In genomic region chr14:39555749-39556148, GRCh38 we compare ENCODE assay signal across 16 cellular contexts.
A peak's percentile ranks its signal among the peaks of the same experiment; 100 is the strongest.
DNase-seq lines count a peak whose midpoint lies in the region; ATAC-seq and TF ChIP-seq lines count a peak whose summit lies in the region.
"Had no signal": no experiment of that assay in that cellular context is flagged by ENCODE, and none has a peak within 500 bp of the region (broad histone marks: within the 10 kb centered on the region; RNA-seq: fewer than 3 reads in every experiment).

No MANE protein-coding gene starts in this region.

- H3K9me3 ChIP-seq in left ventricle myocardium inferior (replicated peaks) (peaks cover 38% of the 10 kb centered on the region), osteoblast (ENCODE audit: low read depth, low read length) (no peaks in the 10 kb centered on the region)

- H4K20me1 ChIP-seq in osteoblast (ENCODE audit: insufficient read depth, low read length): no peaks in the 10 kb centered on the region

- no peaks in the 10 kb centered on the region for H3K27me3 ChIP-seq in left ventricle myocardium inferior (ENCODE audit: low read depth)
- no peaks in the 10 kb centered on the region for H3K27me3 ChIP-seq in osteoblast (ENCODE audit: insufficient read depth, low read length)

- intact Hi-C loops in left ventricle myocardium inferior (cut with micrococcal nuclease): no loop called here

- H3K4me3 ChIP-seq in left ventricle myocardium inferior (no peak overlapping the region), osteoblast (ENCODE audit: insufficient read depth, low read length) (no peak overlapping the region)
- H3K4me3 ChIP-seq: A549, HAP-1 had no signal

- no peak overlapping the region for H2AFZ ChIP-seq in osteoblast (ENCODE audit: low read length)

- H3K4me1 ChIP-seq in left ventricle myocardium inferior: no peaks in the 10 kb centered on the region
- no peaks in the 10 kb centered on the region for H3K4me1 ChIP-seq in osteoblast (ENCODE audit: insufficient read depth, low read length)
- H3K4me1 ChIP-seq: A549, HAP-1 had no signal

- H3K79me2 ChIP-seq in osteoblast (ENCODE audit: insufficient read depth, low read length): no peaks in the 10 kb centered on the region

- H3K36me3 ChIP-seq in left ventricle myocardium inferior (no peaks in the 10 kb centered on the region), osteoblast (ENCODE audit: insufficient read depth, low read length) (no peaks in the 10 kb centered on the region)
- H3K36me3 ChIP-seq: HAP-1 had no signal

- H3K27ac ChIP-seq in left ventricle myocardium inferior (replicated peaks) (no peak overlapping the region), osteoblast (ENCODE audit: low read depth, low read length) (no peak overlapping the region)
- H3K27ac ChIP-seq: A549 had no signal

- no peak for ATAC-seq in HG03196 (IDR thresholded peaks at IDR 0.05; ENCODE audit: unreplicated experiment)
- ATAC-seq: A549; CD8-positive, alpha-beta T cell had no signal

- TF ChIP-seq CTCF in left ventricle myocardium inferior (IDR thresholded peaks at IDR 0.05; ENCODE audit: borderline replicate concordance) (no peak), osteoblast (IDR thresholded peaks at IDR 0.05; ENCODE audit: extremely low read depth, low read depth, low read length) (no peak)

- no peak overlapping the region for H3K4me2 ChIP-seq in osteoblast (ENCODE audit: insufficient read depth, low read length)
- H3K4me2 ChIP-seq: A549 had no signal

- DNase-seq in NCI-H446 treated with DMSO at 0.1 percent for 48 hours (lab: John Stamatoyannopoulos, UW) (peak; percentile 57), left ventricle myocardium inferior (peak; percentile 29), medulla oblongata (ENCODE audit: extremely low spot score) (peak; percentile 19), putamen (ENCODE audit: low spot score) (peak; percentile 1), DMS79 (lab: John Stamatoyannopoulos, UW) (no peak), osteoblast (ENCODE audit: insufficient read length, low spot score, missing footprints) (no peak), hepatic stellate cell (ENCODE audit: low spot score) (no peak)
- DNase-seq: CD8-positive, alpha-beta T cell; COR-L47; DMS153; DND-41; GDM1; HFFc6 had no signal

Comparison
In these comparisons a context has a peak if more than half of its experiments do, and no peak if none do; other contexts are left out.
1. DNase-seq: peak in NCI-H446 treated with DMSO at 0.1 percent for 48 hours (single experiment), left ventricle myocardium inferior (single experiment), medulla oblongata (single experiment) and putamen (single experiment); none in DMS79 (single experiment), osteoblast (single experiment) and hepatic stellate cell (single experiment).